In the genomic region with DNA sequence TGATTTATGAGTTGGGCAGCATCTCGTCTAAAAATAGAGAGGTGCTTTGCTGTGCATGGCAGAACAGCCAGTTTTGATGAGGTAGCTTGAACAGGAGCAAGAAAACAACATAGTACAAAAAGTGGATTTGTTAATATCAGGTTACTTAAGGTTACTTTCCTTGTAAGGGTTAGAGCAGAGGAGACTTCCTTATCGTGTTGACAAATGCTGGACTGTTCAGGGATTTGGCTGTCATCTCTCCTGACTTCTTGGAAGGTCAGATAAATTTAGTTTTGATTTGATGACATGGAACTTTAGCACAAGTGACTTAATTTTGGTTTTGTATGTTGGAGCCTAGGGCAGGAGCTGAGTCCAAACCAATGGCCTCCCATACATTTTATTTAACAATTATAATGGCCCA, we compare ENCODE assay signal across 16 cellular contexts.
"Had no signal": no experiment of that assay in that cellular context is flagged by ENCODE, and none has a peak within 500 bp of the region (broad histone marks: within the 10 kb centered on the region; RNA-seq: fewer than 3 reads in every experiment).

No MANE protein-coding gene starts in this region.

- H3K9me3 ChIP-seq: SK-N-SH had no signal

- DNase-seq: IMR-90, Karpas-422, KG1, MM.1S, NCI-H1092 treated with DMSO at 0.1 percent for 48 hours, NCI-H1436, NCI-H187, NCI-H2081 treated with DMSO at 0.1 percent for 48 hours, NCI-H2171, NCI-H226, NCI-H446, NCI-H510A, NCI-H524 treated with DMSO at 0.1 percent for 48 hours, NCI-H69, RPMI8226, SK-N-SH had no signal
